17 cellular contexts compared by ENCODE assay signal in the genomic region with DNA sequence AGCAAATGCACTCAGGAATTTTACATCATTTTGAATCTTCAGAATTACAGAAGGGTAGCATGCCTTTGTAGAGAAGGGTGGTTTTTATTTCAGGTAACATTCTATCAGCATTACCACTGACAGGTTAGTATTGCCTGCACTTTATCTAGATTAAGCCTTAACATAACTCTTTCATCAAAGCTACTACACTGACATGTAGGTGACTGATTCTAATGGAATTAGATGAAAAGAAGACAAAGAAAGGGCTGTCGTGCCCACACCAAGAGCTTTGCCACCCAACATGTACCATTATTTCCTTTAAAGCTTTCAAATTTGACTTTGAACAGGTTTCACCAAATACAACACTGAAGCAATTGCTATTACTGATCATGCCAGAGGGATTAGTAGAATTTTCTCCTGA.
A peak's percentile ranks its signal among the peaks of the same experiment; 100 is the strongest.
DNase-seq lines count a peak whose midpoint lies in the region; ATAC-seq and TF ChIP-seq lines count a peak whose summit lies in the region.
"Had no signal": no experiment of that assay in that cellular context is flagged by ENCODE, and none has a peak within 500 bp of the region (broad histone marks: within the 10 kb centered on the region; RNA-seq: fewer than 3 reads in every experiment).

No MANE protein-coding gene starts in this region.

- H3K27me3 Mint-ChIP-seq in effector memory CD8-positive, alpha-beta T cell = no peaks in the 10 kb centered on the region

- peaks cover 9 to 15% of the 10 kb centered on the region in 2 donors for H3K9me3 Mint-ChIP-seq in effector memory CD8-positive, alpha-beta T cell

- no peak for TF ChIP-seq CTCF in smooth muscle cell (IDR thresholded peaks at IDR 0.05; ENCODE audit: borderline replicate concordance, insufficient read depth, poor library complexity, severe bottlenecking)

- H3K4me1 ChIP-seq in smooth muscle cell (ENCODE audit: low read depth) = no peaks in the 10 kb centered on the region
- H3K4me1 ChIP-seq: Caco-2 had no signal

- peak overlapping the region; percentile 0 for H3K27ac ChIP-seq in smooth muscle cell (ENCODE audit: low read depth)
- H3K27ac ChIP-seq: GM23248 had no signal

- no peak overlapping the region for H3K9ac ChIP-seq in smooth muscle cell (ENCODE audit: low read depth)
- H3K9ac ChIP-seq: GM23248 had no signal

- H3K9me3 ChIP-seq in smooth muscle cell (replicated peaks; ENCODE audit: low read depth) = no peaks in the 10 kb centered on the region
- H3K9me3 ChIP-seq: Caco-2 had no signal

- WGBS in smooth muscle cell (ENCODE audit: low lambda C conversion rate) = 64% methylated on average over 1 of the region's 1 CpG

- no peak overlapping the region for H2AFZ ChIP-seq in smooth muscle cell (ENCODE audit: low read depth)
- H2AFZ ChIP-seq: GM23248 had no signal

- DNase-seq in NCI-H226 (peak; percentile 6), NCI-H82 treated with DMSO at 0.1 percent for 48 hours (lab: John Stamatoyannopoulos, UW; ENCODE audit: unreplicated experiment) (peak; percentile 2), smooth muscle cell (lab: John Stamatoyannopoulos, UW; ENCODE audit: unreplicated experiment) (no peak), iPS-NIHi11 (ENCODE audit: low spot score) (no peak), NCI-H1694 treated with DMSO at 0.1 percent for 48 hours (lab: John Stamatoyannopoulos, UW) (no peak)
- no peak for DNase-seq in effector memory CD8-positive, alpha-beta T cell
- DNase-seq: C1 segment of cervical spinal cord; Caco-2; CD8-positive, alpha-beta T cell; DMS 273 treated with DMSO at 0.1 percent for 48 hours; DMS79; EL; GDM1; GM23248; H7; HCEC 1CT had no signal

- H3K36me3 Mint-ChIP-seq in effector memory CD8-positive, alpha-beta T cell (ENCODE audit: insufficient read depth) = no peaks in the 10 kb centered on the region
- H3K36me3 Mint-ChIP-seq: CD8-positive, alpha-beta T cell had no signal

- H3K4me2 ChIP-seq in smooth muscle cell = no peak overlapping the region

- no peak overlapping the region for H3K4me3 Mint-ChIP-seq in effector memory CD8-positive, alpha-beta T cell
- H3K4me3 Mint-ChIP-seq: CD8-positive, alpha-beta T cell had no signal

- H3K4me3 ChIP-seq in smooth muscle cell = no peak overlapping the region
- H3K4me3 ChIP-seq: GM12878, GM23248 had no signal

- no peaks in the 10 kb centered on the region for H3K27me3 ChIP-seq in smooth muscle cell (ENCODE audit: low read depth)

- H3K27ac Mint-ChIP-seq in effector memory CD8-positive, alpha-beta T cell = no peak overlapping the region
- H3K27ac Mint-ChIP-seq: CD8-positive, alpha-beta T cell had no signal

- H3K36me3 ChIP-seq in smooth muscle cell (ENCODE audit: low read depth) = no peaks in the 10 kb centered on the region

- no peaks in the 10 kb centered on the region for H3K79me2 ChIP-seq in smooth muscle cell (ENCODE audit: low read depth)

- no peak for ATAC-seq in effector memory CD8-positive, alpha-beta T cell (replicated peaks)
- ATAC-seq: CD8-positive, alpha-beta T cell; GM12878 had no signal

- no peaks in the 10 kb centered on the region for H3F3A ChIP-seq in smooth muscle cell (ENCODE audit: low read depth)

- H4K20me1 ChIP-seq in smooth muscle cell (ENCODE audit: low read depth) = no peaks in the 10 kb centered on the region

- no peaks in the 10 kb centered on the region for H3K4me1 Mint-ChIP-seq in effector memory CD8-positive, alpha-beta T cell (ENCODE audit: low read depth in 2 of 2)

Comparison
In these comparisons a context has a peak if more than half of its experiments do, and no peak if none do; other contexts are left out.
1. DNase-seq: peak in NCI-H226 (single experiment) and NCI-H82 treated with DMSO at 0.1 percent for 48 hours (single experiment); none in smooth muscle cell (single experiment), iPS-NIHi11 (single experiment), NCI-H1694 treated with DMSO at 0.1 percent for 48 hours (single experiment) and effector memory CD8-positive, alpha-beta T cell (0 of 3).